31 cellular contexts compared by ENCODE assay signal in the genomic region with DNA sequence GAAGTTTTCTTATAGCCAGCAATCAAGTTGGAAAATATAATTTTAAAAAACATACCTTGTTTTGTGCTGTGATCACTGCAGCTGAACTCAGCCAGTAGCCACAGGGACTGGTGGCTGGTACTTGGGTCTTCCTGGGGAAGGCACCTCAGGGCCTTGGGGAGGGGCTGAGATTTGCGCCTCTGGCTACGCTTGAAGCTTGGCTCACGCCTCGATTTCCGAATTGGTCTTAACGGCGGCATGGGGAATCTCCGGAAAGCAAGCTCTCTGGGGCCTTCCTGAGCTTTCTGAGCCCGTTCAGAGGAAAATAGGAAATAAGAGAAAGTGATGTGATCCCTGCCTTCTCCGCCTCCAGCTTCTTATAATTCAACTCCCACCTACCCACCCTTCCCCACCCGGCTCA.
"Had no signal": no experiment of that assay in that cellular context is flagged by ENCODE, and none has a peak within 500 bp of the region (broad histone marks: within the 10 kb centered on the region; RNA-seq: fewer than 3 reads in every experiment).

No MANE protein-coding gene starts in this region.

- H3K36me3 ChIP-seq: ascending aorta, breast epithelium, cardiac muscle cell, esophagus squamous epithelium, gastroesophageal sphincter, heart right ventricle had no signal

- H3K27ac ChIP-seq: ascending aorta, breast epithelium, cardiac muscle cell, coronary artery, epithelial cell of prostate, esophagus squamous epithelium, gastroesophageal sphincter, heart right ventricle had no signal

- H3K4me3 ChIP-seq: ascending aorta, breast epithelium, cardiac muscle cell, coronary artery, esophagus squamous epithelium, gastroesophageal sphincter, heart right ventricle had no signal

- H3K9me3 ChIP-seq: ascending aorta, breast epithelium, esophagus squamous epithelium, gastroesophageal sphincter had no signal

- H3K27ac Mint-ChIP-seq: activated CD4-positive, alpha-beta memory T cell treated with anti-CD3 and anti-CD28 coated beads, Interleukin-2, amount 10 ng/mL, durations not matched to agents 7 days and 5 days; activated CD4-positive, alpha-beta T cell treated with anti-CD3 and anti-CD28 coated beads, Interleukin-2, amount 10 ng/mL, durations not matched to agents 7 days and 5 days; activated naive CD4-positive, alpha-beta T cell treated with anti-CD3 and anti-CD28 coated beads, Interleukin-2, amount 10 ng/mL, durations not matched to agents 7 days and 5 days; activated naive CD4-positive, alpha-beta T cell treated with anti-CD3 and anti-CD28 coated beads, Interleukin-2, amount 50 U/mL, for 72 hours; activated naive CD8-positive, alpha-beta T cell treated with anti-CD3 and anti-CD28 coated beads, Interleukin-2, amount 10 ng/mL, durations not matched to agents 7 days and 5 days; activated T-cell treated with anti-CD3 and anti-CD28 coated beads, Interleukin-2, amount 50 U/mL, for 24 hours; activated T-cell treated with anti-CD3 and anti-CD28 coated beads, Interleukin-2, amount 50 U/mL, for 72 hours; brain; dendritic cell treated with granulocyte-macrophage colony-stimulating factor and Interleukin-4, amounts not matched to agents 40 ng/mL and 50 ng/mL, for 4 days; T-helper 17 cell; T-helper 2 cell treated with Interferon-gamma antibody and Interleukin-4, amounts not matched to agents 5 μg/mL and 100 μg/mL, for 36 hours had no signal

- DNase-seq: activated CD4-positive, alpha-beta memory T cell treated with anti-CD3 and anti-CD28 coated beads, Interleukin-2, amount 10 ng/mL, durations not matched to agents 7 days and 5 days; activated CD4-positive, alpha-beta T cell treated with anti-CD3 and anti-CD28 coated beads for 1 hour; activated CD4-positive, alpha-beta T cell treated with anti-CD3 and anti-CD28 coated beads for 4 hours; activated CD4-positive, alpha-beta T cell treated with anti-CD3 and anti-CD28 coated beads, Interleukin-2, amount 10 ng/mL, durations not matched to agents 7 days and 5 days; activated CD4-positive, alpha-beta T cell treated with anti-CD3 and anti-CD28 coated beads, Interleukin-2, amount 50 U/mL, for 4 hours; activated CD8-positive, alpha-beta memory T cell treated with anti-CD3 and anti-CD28 coated beads, Interleukin-2, amount 50 U/mL, for 48 hours; activated gamma-delta T cell; activated naive CD4-positive, alpha-beta T cell; activated naive CD4-positive, alpha-beta T cell treated with anti-CD3 and anti-CD28 coated beads, Interleukin-2, amount 10 ng/mL, durations not matched to agents 7 days and 5 days; activated naive CD8-positive, alpha-beta T cell treated with anti-CD3 and anti-CD28 coated beads, Interleukin-2, amount 10 ng/mL, durations not matched to agents 7 days and 5 days; activated T-cell treated with anti-CD3 and anti-CD28 coated beads for 4 hours; activated T-cell treated with anti-CD3 and anti-CD28 coated beads, Interleukin-2, amount 50 U/mL, for 24 hours; activated T-cell treated with anti-CD3 and anti-CD28 coated beads, Interleukin-2, amount 50 U/mL, for 72 hours; central memory CD4-positive, alpha-beta T cell; cerebellar nuclear complex; effector CD4-positive, alpha-beta T cell; esophagus squamous epithelium; foreskin melanocyte; heart right ventricle; T-helper 1 cell; T-helper 17 cell had no signal

- H3K27me3 Mint-ChIP-seq: activated T-cell treated with anti-CD3 and anti-CD28 coated beads, Interleukin-2, amount 50 U/mL, for 24 hours had no signal

- H3K27me3 ChIP-seq: ascending aorta, breast epithelium, cardiac muscle cell, esophagus squamous epithelium, gastroesophageal sphincter, heart right ventricle had no signal

- H3K4me3 Mint-ChIP-seq: activated CD4-positive, alpha-beta memory T cell treated with anti-CD3 and anti-CD28 coated beads, Interleukin-2, amount 10 ng/mL, durations not matched to agents 7 days and 5 days; activated CD4-positive, alpha-beta T cell treated with anti-CD3 and anti-CD28 coated beads, Interleukin-2, amount 10 ng/mL, durations not matched to agents 7 days and 5 days; activated naive CD4-positive, alpha-beta T cell treated with anti-CD3 and anti-CD28 coated beads, Interleukin-2, amount 10 ng/mL, durations not matched to agents 7 days and 5 days; activated naive CD8-positive, alpha-beta T cell treated with anti-CD3 and anti-CD28 coated beads, Interleukin-2, amount 10 ng/mL, durations not matched to agents 7 days and 5 days; activated T-cell treated with anti-CD3 and anti-CD28 coated beads, Interleukin-2, amount 50 U/mL, for 24 hours; activated T-cell treated with anti-CD3 and anti-CD28 coated beads, Interleukin-2, amount 50 U/mL, for 72 hours; brain; dendritic cell treated with granulocyte-macrophage colony-stimulating factor and Interleukin-4, amounts not matched to agents 40 ng/mL and 50 ng/mL, for 4 days; T-helper 17 cell; T-helper 2 cell treated with Interferon-gamma antibody and Interleukin-4, amounts not matched to agents 5 μg/mL and 100 μg/mL, for 36 hours had no signal

- H3K4me1 ChIP-seq: ascending aorta, breast epithelium, esophagus squamous epithelium, heart right ventricle had no signal

- H3K4me1 Mint-ChIP-seq: activated CD4-positive, alpha-beta memory T cell treated with anti-CD3 and anti-CD28 coated beads, Interleukin-2, amount 10 ng/mL, durations not matched to agents 7 days and 5 days; activated CD4-positive, alpha-beta T cell treated with anti-CD3 and anti-CD28 coated beads, Interleukin-2, amount 10 ng/mL, durations not matched to agents 7 days and 5 days; activated naive CD4-positive, alpha-beta T cell treated with anti-CD3 and anti-CD28 coated beads, Interleukin-2, amount 10 ng/mL, durations not matched to agents 7 days and 5 days; activated naive CD8-positive, alpha-beta T cell treated with anti-CD3 and anti-CD28 coated beads, Interleukin-2, amount 10 ng/mL, durations not matched to agents 7 days and 5 days; brain; T-helper 17 cell had no signal

- H3K36me3 Mint-ChIP-seq: activated naive CD4-positive, alpha-beta T cell treated with anti-CD3 and anti-CD28 coated beads, Interleukin-2, amount 10 ng/mL, durations not matched to agents 7 days and 5 days; activated naive CD4-positive, alpha-beta T cell treated with anti-CD3 and anti-CD28 coated beads, Interleukin-2, amount 50 U/mL, for 72 hours; activated naive CD8-positive, alpha-beta T cell treated with anti-CD3 and anti-CD28 coated beads, Interleukin-2, amount 10 ng/mL, durations not matched to agents 7 days and 5 days; brain had no signal

- H3K9me3 Mint-ChIP-seq: activated CD4-positive, alpha-beta T cell treated with anti-CD3 and anti-CD28 coated beads, Interleukin-2, amount 10 ng/mL, durations not matched to agents 7 days and 5 days; activated naive CD4-positive, alpha-beta T cell treated with anti-CD3 and anti-CD28 coated beads, Interleukin-2, amount 10 ng/mL, durations not matched to agents 7 days and 5 days; activated naive CD8-positive, alpha-beta T cell treated with anti-CD3 and anti-CD28 coated beads, Interleukin-2, amount 10 ng/mL, durations not matched to agents 7 days and 5 days; activated T-cell treated with anti-CD3 and anti-CD28 coated beads, Interleukin-2, amount 50 U/mL, for 24 hours; dendritic cell treated with granulocyte-macrophage colony-stimulating factor and Interleukin-4, amounts not matched to agents 40 ng/mL and 50 ng/mL, for 4 days; T-helper 2 cell treated with Interferon-gamma antibody and Interleukin-4, amounts not matched to agents 5 μg/mL and 100 μg/mL, for 36 hours had no signal
